20 cellular contexts compared by ENCODE assay signal in genomic region chr17:1774390-1775176, GRCh38. TPM values are rescaled to one million over a fixed set of nuclear protein-coding genes. Genes with fewer than 3 reads are reported as not detected.
DNase-seq lines count a peak whose midpoint lies in the region; ATAC-seq and TF ChIP-seq lines count a peak whose summit lies in the region.
"Had no signal": no experiment of that assay in that cellular context is flagged by ENCODE, and none has a peak within 500 bp of the region (broad histone marks: within the 10 kb centered on the region; RNA-seq: fewer than 3 reads in every experiment).

No MANE protein-coding gene starts in this region.

- peaks cover 13 to 18% of the 10 kb centered on the region in 2 donors for H3K4me1 ChIP-seq in thyroid gland
- H3K4me1 ChIP-seq: parathyroid adenoma had no signal

- intact Hi-C loops in thyroid gland (cut with DNase I), result no loop called here

- DNase-seq in activated T-cell treated with anti-CD3 and anti-CD28 coated beads, Interleukin-2, amount 50 U/mL, for 24 hours, result no peak
- no peak for DNase-seq in activated T-cell treated with anti-CD3 and anti-CD28 coated beads, Interleukin-2, amount 50 U/mL, for 4 hours
- DNase-seq in T-cell (no peak), mesothelial cell of epicardium (ENCODE audit: low spot score in 2 of 2, unreplicated experiment in 2 of 2) (no peak), thyroid gland (no peak), OCI-M2 (lab: John Stamatoyannopoulos, UW; ENCODE audit: unreplicated experiment) (no peak), NCI-H1092 treated with DMSO at 0.1 percent for 48 hours (lab: John Stamatoyannopoulos, UW) (no peak)
- DNase-seq: activated CD8-positive, alpha-beta T cell treated with anti-CD3 and anti-CD28 coated beads for 36 hours; activated effector memory CD4-positive, alpha-beta T cell treated with anti-CD3 and anti-CD28 coated beads, Interleukin-2, amount 50 U/mL, for 16 hours; CD8-positive, alpha-beta memory T cell; EL; NCI-H187 treated with DMSO at 0.1 percent for 48 hours; NCI-H524; stimulated activated CD4-positive, alpha-beta T cell treated with anti-CD3 and anti-CD28 coated beads, Interleukin-15, amount 100 ng/mL, for 24 hours had no signal

- no peaks in the 10 kb centered on the region for H3K27me3 Mint-ChIP-seq in activated T-cell treated with anti-CD3 and anti-CD28 coated beads, Interleukin-2, amount 50 U/mL, for 24 hours
- H3K27me3 Mint-ChIP-seq in activated T-cell treated with anti-CD3 and anti-CD28 coated beads, Interleukin-2, amount 50 U/mL, for 4 hours (ENCODE audit: low read depth), result no peaks in the 10 kb centered on the region
- H3K27me3 Mint-ChIP-seq in T-cell, result no peaks in the 10 kb centered on the region
- no peaks in the 10 kb centered on the region for H3K27me3 Mint-ChIP-seq in mesothelial cell of epicardium (ENCODE audit: low read depth)
- H3K27me3 Mint-ChIP-seq: activated CD8-positive, alpha-beta T cell treated with anti-CD3 and anti-CD28 coated beads for 36 hours; CD8-positive, alpha-beta memory T cell had no signal

- H3K27ac ChIP-seq in thyroid gland, result peak overlapping the region in 2 of 3 donors; percentile 4 to 37
- H3K27ac ChIP-seq: parathyroid adenoma had no signal

- no peaks in the 10 kb centered on the region for H3K9me3 Mint-ChIP-seq in activated T-cell treated with anti-CD3 and anti-CD28 coated beads, Interleukin-2, amount 50 U/mL, for 24 hours
- no peaks in the 10 kb centered on the region for H3K9me3 Mint-ChIP-seq in activated T-cell treated with anti-CD3 and anti-CD28 coated beads, Interleukin-2, amount 50 U/mL, for 4 hours
- H3K9me3 Mint-ChIP-seq in T-cell (no peaks in the 10 kb centered on the region), mesothelial cell of epicardium (no peaks in the 10 kb centered on the region)
- H3K9me3 Mint-ChIP-seq: activated CD8-positive, alpha-beta T cell treated with anti-CD3 and anti-CD28 coated beads for 36 hours; CD8-positive, alpha-beta memory T cell had no signal

- WGBS in thyroid gland, 2 donors, result 91 to 92% methylated on average over 21 of the region's 21 CpGs

- no peaks in the 10 kb centered on the region for H3K9me3 ChIP-seq in thyroid gland

- H3K36me3 Mint-ChIP-seq in activated T-cell treated with anti-CD3 and anti-CD28 coated beads, Interleukin-2, amount 50 U/mL, for 24 hours (ENCODE audit: low read depth), result peaks cover 42% of the 10 kb centered on the region
- H3K36me3 Mint-ChIP-seq in activated T-cell treated with anti-CD3 and anti-CD28 coated beads, Interleukin-2, amount 50 U/mL, for 4 hours (ENCODE audit: insufficient read depth), result peaks cover 4% of the 10 kb centered on the region
- H3K36me3 Mint-ChIP-seq in T-cell, result peaks cover 23% of the 10 kb centered on the region
- peaks cover 19% of the 10 kb centered on the region for H3K36me3 Mint-ChIP-seq in mesothelial cell of epicardium

- H3K4me3 Mint-ChIP-seq in activated T-cell treated with anti-CD3 and anti-CD28 coated beads, Interleukin-2, amount 50 U/mL, for 24 hours, result no peak overlapping the region
- H3K4me3 Mint-ChIP-seq in activated T-cell treated with anti-CD3 and anti-CD28 coated beads, Interleukin-2, amount 50 U/mL, for 4 hours, result no peak overlapping the region
- H3K4me3 Mint-ChIP-seq in T-cell (no peak overlapping the region), mesothelial cell of epicardium (no peak overlapping the region)
- H3K4me3 Mint-ChIP-seq: activated CD8-positive, alpha-beta T cell treated with anti-CD3 and anti-CD28 coated beads for 36 hours; CD8-positive, alpha-beta memory T cell had no signal

- TF ChIP-seq CTCF in mesothelial cell of epicardium (IDR thresholded peaks at IDR 0.05; ENCODE audit: unreplicated experiment), result no peak
- TF ChIP-seq CTCF in thyroid gland (IDR thresholded peaks at IDR 0.05), result no peak

- no peak for ATAC-seq in activated T-cell treated with anti-CD3 and anti-CD28 coated beads, Interleukin-2, amount 50 U/mL, for 4 hours
- ATAC-seq in T-cell (replicated peaks in 1 of 4) (no peak), HG03460 (IDR thresholded peaks at IDR 0.05; ENCODE audit: unreplicated experiment) (no peak)
- ATAC-seq: activated CD8-positive, alpha-beta T cell treated with anti-CD3 and anti-CD28 coated beads for 36 hours; SK-N-SH treated with all-trans-retinoic acid at 6 μM for 48 hours had no signal

- TF ChIP-seq POLR2A in thyroid gland (IDR thresholded peaks at IDR 0.05), result no peak

- CTCF ChIA-PET in T-cell (lab: Charles Lee), result no interaction called here

- H3K4me1 Mint-ChIP-seq in activated T-cell treated with anti-CD3 and anti-CD28 coated beads, Interleukin-2, amount 50 U/mL, for 24 hours (ENCODE audit: low read depth), result peaks cover 14% of the 10 kb centered on the region
- H3K4me1 Mint-ChIP-seq in activated T-cell treated with anti-CD3 and anti-CD28 coated beads, Interleukin-2, amount 50 U/mL, for 4 hours (ENCODE audit: low read depth), result peaks cover 8% of the 10 kb centered on the region
- H3K4me1 Mint-ChIP-seq in T-cell, result peaks cover 7 to 18% (median 15%) of the 10 kb centered on the region in 3 donors
- H3K4me1 Mint-ChIP-seq in mesothelial cell of epicardium, result peaks cover 18% of the 10 kb centered on the region

- POLR2A ChIA-PET in T-cell (lab: Charles Lee), result no interaction called here

- peaks cover 0 to 2% of the 10 kb centered on the region in 2 donors for H3K36me3 ChIP-seq in thyroid gland

- no peaks in the 10 kb centered on the region for H3K27me3 ChIP-seq in thyroid gland

- H3K27ac Mint-ChIP-seq in activated T-cell treated with anti-CD3 and anti-CD28 coated beads, Interleukin-2, amount 50 U/mL, for 24 hours, result peak overlapping the region; percentile 29
- H3K27ac Mint-ChIP-seq in T-cell (peak overlapping the region; percentile 36 to 86), mesothelial cell of epicardium (peak overlapping the region; percentile 19)

- no peak overlapping the region for H3K4me3 ChIP-seq in thyroid gland (replicated peaks in 1 of 3)

RNA-seq across cellular contexts. Expression of gene SERPINF1, which starts 12.7 kb away (rescaled TPM):
- total RNA-seq in activated T-cell treated with anti-CD3 and anti-CD28 coated beads, Interleukin-2, amount 50 U/mL, for 4 hours, result 1 to 10 TPM; 1.1 to 1.3 (median 1.3) TPM
- total RNA-seq in T-cell (1 to 10 TPM in 4 of 5 donors, under 1 TPM in 1; 0.68 to 8.9 (median 4.4) TPM), mesothelial cell of epicardium (69.6 to 72.5 TPM (median 71.4 TPM) in 3 replicates), thyroid gland (1,000 to 10,000 TPM in 1 of 4 donors, 100 to 1,000 TPM in 3; 289 to 1,632 (median 420) TPM)
- total RNA-seq: dermis microvascular lymphatic vessel endothelial cell, M059J, OCI-LY7 had no signal

RNA-seq across cellular contexts. Expression of gene SERPINF2, which starts 31.9 kb away (rescaled TPM):
- total RNA-seq in activated T-cell treated with anti-CD3 and anti-CD28 coated beads, Interleukin-2, amount 50 U/mL, for 4 hours, result under 1 TPM; 0.45 to 0.60 (median 0.56) TPM
- total RNA-seq in T-cell, result 1 to 10 TPM in 4 of 5 donors, under 1 TPM in 1; 0.86 to 2.9 (median 1.4) TPM
- 0.32 to 0.63 TPM (median 0.44 TPM) in 3 replicates for total RNA-seq in mesothelial cell of epicardium
- total RNA-seq in thyroid gland, result 1 to 10 TPM; 4.3 to 9.7 (median 7.1) TPM

RNA-seq across cellular contexts. Expression of gene WDR81, which starts 50.1 kb away (rescaled TPM):
- 10 to 100 TPM; 21.1 to 24.0 (median 21.5) TPM for total RNA-seq in activated T-cell treated with anti-CD3 and anti-CD28 coated beads, Interleukin-2, amount 50 U/mL, for 4 hours
- total RNA-seq in T-cell, result 10 to 100 TPM; 41.4 to 76.0 (median 63.1) TPM
- total RNA-seq in mesothelial cell of epicardium, result 20.3 to 22.9 TPM (median 20.6 TPM) in 3 replicates
- total RNA-seq in thyroid gland, result 10 to 100 TPM; 25.6 to 31.0 (median 30.3) TPM

RNA-seq across cellular contexts. Expression of gene SMYD4, which starts 55.1 kb away (rescaled TPM):
- total RNA-seq in activated T-cell treated with anti-CD3 and anti-CD28 coated beads, Interleukin-2, amount 50 U/mL, for 4 hours, result 10 to 100 TPM; 14.2 to 15.2 (median 14.8) TPM
- total RNA-seq in T-cell (10 to 100 TPM; 24.4 to 42.7 (median 38.5) TPM), mesothelial cell of epicardium (21.9 to 24.9 TPM (median 24.5 TPM) in 3 replicates), thyroid gland (10 to 100 TPM; 19.3 to 21.9 (median 20.4) TPM)

RNA-seq across cellular contexts. Expression of gene RPA1, which starts 55.2 kb away (rescaled TPM):
- total RNA-seq in activated T-cell treated with anti-CD3 and anti-CD28 coated beads, Interleukin-2, amount 50 U/mL, for 4 hours, result 100 to 1,000 TPM; 138 to 151 (median 141) TPM
- total RNA-seq in T-cell, result 100 to 1,000 TPM in 3 of 5 donors, 10 to 100 TPM in 2; 78.9 to 124 (median 107) TPM
- 91.2 to 98.0 TPM (median 94.2 TPM) in 3 replicates for total RNA-seq in mesothelial cell of epicardium
- total RNA-seq in thyroid gland, result 10 to 100 TPM; 24.0 to 37.2 (median 26.4) TPM
